In genomic region chr7:55571534-55572377, GRCh38 we compare ENCODE assay signal across 8 cellular contexts. TPM values are rescaled to one million over a fixed set of nuclear protein-coding genes. Genes with fewer than 3 reads are reported as not detected.
DNase-seq lines count a peak whose midpoint lies in the region; ATAC-seq and TF ChIP-seq lines count a peak whose summit lies in the region.

No MANE protein-coding gene starts in this region.

- peak overlapping the region; percentile 71 for H3K4ac ChIP-seq in IMR-90 (ENCODE audit: low read depth, low read length)

- DNase-seq in EL (peak; percentile 62), IMR-90 (peak; percentile 22), T follicular helper cell (ENCODE audit: low read depth) (peak; percentile 61), hepatocyte (ENCODE audit: low spot score) (peak; percentile 71), skeletal muscle cell (ENCODE audit: low read depth) (no peak)

- peak overlapping the region; percentile 52 for H2AK5ac ChIP-seq in IMR-90 (ENCODE audit: low read depth, low read length)

- in situ Hi-C loops in IMR-90 (cut with MboI; ENCODE audit: low sequenced_read_pairs) = loop anchor here (25.0 kb wide), 1 partner anchor 809 kb away; the partner anchor contains the start of gene SEC61G

- H2BK15ac ChIP-seq in IMR-90 (ENCODE audit: low read depth, low read length) = peak overlapping the region; percentile 67; the same call in 1 of the 3 replicates

- no peaks in the 10 kb centered on the region for H3K27me3 ChIP-seq in IMR-90 (ENCODE audit: control insufficient read depth, insufficient read depth, low read length)
- no peaks in the 10 kb centered on the region for H3K27me3 ChIP-seq in hepatocyte

- H3K18ac ChIP-seq in IMR-90 (ENCODE audit: low read depth, low read length) = peak overlapping the region; percentile 79

- H3K4me2 ChIP-seq in IMR-90 (ENCODE audit: low read depth, low read length) (peak overlapping the region; percentile 85), hepatocyte (peak overlapping the region; percentile 80)

- no TSS peak for BruUV-seq in IMR-90 (replicated peaks; lab: Mats Ljungman, UMichigan)

- peak overlapping the region; percentile 79 for H3K56ac ChIP-seq in IMR-90 (ENCODE audit: extremely low read depth, insufficient read depth, low read length)

- CTCF ChIA-PET in IMR-90 (lab: Yijun Ruan, JAX) = interaction anchor here (1.5 kb wide), 1 partner anchor 23 kb away, joined by 3 read pairs; no protein-coding TSS in a partner anchor

- H2AK9ac ChIP-seq in IMR-90 (replicated peaks; ENCODE audit: low read depth, low read length, poor library complexity) = peak overlapping the region; percentile 96

- TF ChIP-seq CTCF in IMR-90 (conservative IDR thresholded peaks at IDR 0.05; ENCODE audit: low read depth, low read length) (0 out of 2 replicates have a peak, but pooled peaks have one; percentile 4), hepatocyte (IDR thresholded peaks at IDR 0.05; ENCODE audit: poor library complexity) (no peak)

- peak overlapping the region; percentile 72 for H2BK5ac ChIP-seq in IMR-90 (ENCODE audit: low read depth, low read length, poor library complexity, severe bottlenecking)

- H2AFZ ChIP-seq in IMR-90 (replicated peaks; ENCODE audit: low read length, poor library complexity) (peak overlapping the region; percentile 90), hepatocyte (peak overlapping the region; percentile 86)

- peak overlapping the region; percentile 51; the same call in 1 of the 2 replicates for H4K5ac ChIP-seq in IMR-90 (ENCODE audit: low read depth, low read length)

- H3K9me2 ChIP-seq in hepatocyte (replicated peaks; ENCODE audit: insufficient read depth) = no peaks in the 10 kb centered on the region

- peak; percentile 29 for ATAC-seq in GM21528 (IDR thresholded peaks at IDR 0.05; ENCODE audit: low FRiP score, unreplicated experiment)
- ATAC-seq in IMR-90 (ENCODE audit: low read depth) = peak; percentile 43
- no peak for ATAC-seq in HG03378 (IDR thresholded peaks at IDR 0.05; ENCODE audit: unreplicated experiment)

- TF ChIP-seq RAD21 in IMR-90 (IDR thresholded peaks at IDR 0.05; ENCODE audit: low read length) = no peak

- no peak for TF ChIP-seq POLR2A in IMR-90 (IDR thresholded peaks at IDR 0.05; ENCODE audit: low read depth, low read length)

- peak overlapping the region; percentile 82 for H4K91ac ChIP-seq in IMR-90 (ENCODE audit: insufficient read depth, low read depth, low read length)

- dilution Hi-C loops in IMR-90 (cut with HindIII; ENCODE audit: low sequenced_read_pairs, unreplicated experiment) = no loop called here

- H3K27ac ChIP-seq in IMR-90 (ENCODE audit: insufficient read depth, low read length) (peak overlapping the region; percentile 67), angular gyrus (ENCODE audit: low read depth, low read length) (peak overlapping the region; percentile 53), hepatocyte (peak overlapping the region; percentile 69)

- peak overlapping the region; percentile 82; the same call in 1 of the 2 replicates for H3K23ac ChIP-seq in IMR-90 (ENCODE audit: low read depth, low read length)

- peak overlapping the region; percentile 67; the same call in 1 of the 2 replicates for H2BK120ac ChIP-seq in IMR-90 (ENCODE audit: low read depth, low read length)

- H3K9me3 ChIP-seq in IMR-90 (ENCODE audit: control insufficient read depth, insufficient read depth, low read length) = no peaks in the 10 kb centered on the region
- H3K9me3 ChIP-seq in hepatocyte (ENCODE audit: low read depth) = no peaks in the 10 kb centered on the region

- peaks cover 9 to 52% of the 10 kb centered on the region in 2 experiments; a peak in 3 of 4 replicates for H3K79me1 ChIP-seq in IMR-90 (ENCODE audit: low read depth in 1 of 2, low read length in 2 of 2)

- peak overlapping the region; percentile 58 for H3K4me3 ChIP-seq in IMR-90 (ENCODE audit: insufficient read depth, low read depth, low read length)
- peak overlapping the region; percentile 99 for H3K4me3 ChIP-seq in hepatocyte
- H3K4me3 ChIP-seq in skeletal muscle cell (ENCODE audit: low read depth, low read length) = peak overlapping the region; percentile 82

- POLR2A ChIA-PET in IMR-90 (lab: Charles Lee; ENCODE audit: unreplicated experiment) = no interaction called here

- H3K9me1 ChIP-seq in IMR-90 (ENCODE audit: insufficient read depth, low read length) = peaks cover 31% of the 10 kb centered on the region

- H3K4me1 ChIP-seq in IMR-90 (ENCODE audit: control insufficient read depth, insufficient read depth, low read length) (peaks cover 28% of the 10 kb centered on the region), hepatocyte (ENCODE audit: insufficient read depth) (peaks cover 14% of the 10 kb centered on the region)

- H3K9ac ChIP-seq in IMR-90 (ENCODE audit: low read depth, low read length) = peak overlapping the region; percentile 38

- H2BK20ac ChIP-seq in IMR-90 (ENCODE audit: low read depth, low read length) = peak overlapping the region; percentile 34; the same call in 1 of the 2 replicates

- 1% methylated on average over 47 of the region's 97 CpGs; no CpG with 5 or more reads in 1 of the 2 experiments for WGBS in IMR-90 (ENCODE audit: extremely low coverage in 2 of 2, insufficient read length in 1 of 2), 2 experiments
- 0% methylated on average over 54 of the region's 97 CpGs for WGBS in hepatocyte (ENCODE audit: low lambda C conversion rate, missing lambda C conversion rate)

- peak overlapping the region; percentile 94 for H3K14ac ChIP-seq in IMR-90 (replicated peaks; ENCODE audit: low read depth, low read length)

- intact Hi-C loops in IMR-90 (cut with micrococcal nuclease) = loop anchor here (1.0 to 10.0 kb wide), 6 partner anchors 32 to 797 kb away; no protein-coding TSS in a partner anchor

- H4K20me1 ChIP-seq in IMR-90 (ENCODE audit: insufficient read depth, low read length) = peaks cover 27% of the 10 kb centered on the region
- no peaks in the 10 kb centered on the region for H4K20me1 ChIP-seq in hepatocyte (ENCODE audit: insufficient read depth, poor library complexity, severe bottlenecking)

- H3K79me2 ChIP-seq in hepatocyte = peaks cover 36% of the 10 kb centered on the region

- H4K8ac ChIP-seq in IMR-90 (ENCODE audit: low read depth in 2 of 2, low read length in 2 of 2) = peak overlapping the region; percentile 25 to 62; a peak in 3 of 4 replicates

- H3K36me3 ChIP-seq in IMR-90 (ENCODE audit: control insufficient read depth, insufficient read depth, low read length) (no peaks in the 10 kb centered on the region), hepatocyte (replicated peaks; ENCODE audit: insufficient read depth, low read depth) (no peaks in the 10 kb centered on the region)

TF ChIP-seq in IMR-90, 13 proteins besides CTCF, POLR2A, EP300 and RAD21:
- TF ChIP-seq SMC3 (IDR thresholded peaks at IDR 0.05; ENCODE audit: low read depth, low read length) = no peak
- TF ChIP-seq MXI1 (IDR thresholded peaks at IDR 0.05; ENCODE audit: borderline replicate concordance, low read depth, low read length) = no peak
- no peak for TF ChIP-seq FOS (IDR thresholded peaks at IDR 0.05; ENCODE audit: low read depth, low read length)
- TF ChIP-seq NFE2L2 (IDR thresholded peaks at IDR 0.05; ENCODE audit: low read depth, low read length) = no peak
- no peak for TF ChIP-seq MAFK (IDR thresholded peaks at IDR 0.05; ENCODE audit: low read depth, low read length)
- no peak; the same call in 1 of the 2 replicates for TF ChIP-seq MAZ (IDR thresholded peaks at IDR 0.05; ENCODE audit: borderline replicate concordance, low read depth, low read length)
- TF ChIP-seq BHLHE40 (IDR thresholded peaks at IDR 0.05; ENCODE audit: low read depth, low read length) = peak; percentile 12; the same call in 1 of the 2 replicates

RNA-seq across cellular contexts. Expression of gene VOPP1, which starts 0.5 kb away (rescaled TPM):
- total RNA-seq in IMR-90 (2012; rRNA removed) (94.5 and 94.7 TPM in 2 replicates), hepatocyte (20.0 and 25.3 TPM in 2 replicates)
- polyA plus RNA-seq in IMR-90 (2012; rRNA removed) (54.5 and 60.2 TPM in 2 replicates), hepatocyte (6.5 and 11.8 TPM in 2 replicates)
- 39.0 and 52.2 TPM in 2 replicates for polyA plus RNA-seq in IMR-90 (2012; cell fraction: cytosol; rRNA removed)
- 26.0 and 27.4 TPM in 2 replicates for polyA plus RNA-seq in IMR-90 (2012; cell fraction: nucleus; rRNA removed; ENCODE audit: low replicate concordance)
